In genomic region chr16:4358831-4359561, GRCh38 we compare ENCODE assay signal across 8 cellular contexts. TPM values are rescaled to one million over a fixed set of nuclear protein-coding genes. Genes with fewer than 3 reads are reported as not detected.
A peak's percentile ranks its signal among the peaks of the same experiment; 100 is the strongest.
DNase-seq lines count a peak whose midpoint lies in the region; ATAC-seq and TF ChIP-seq lines count a peak whose summit lies in the region.

No MANE protein-coding gene starts in this region.

- no peak overlapping the region for H3K4me2 ChIP-seq in OCI-LY1 (ENCODE audit: low read length)

- CTCF ChIA-PET in GM10248 (lab: Yijun Ruan, JAX) = interaction anchor here (0.7 to 5.2 kb wide), 18 partner anchors 9 to 189 kb away, joined by 3 to 64 read pairs (median 4); no protein-coding TSS in a partner anchor

- H3K4me1 ChIP-seq in OCI-LY1 (ENCODE audit: insufficient read depth, low read length, severe bottlenecking) (no peaks in the 10 kb centered on the region), foreskin keratinocyte (no peaks in the 10 kb centered on the region)

- no peaks in the 10 kb centered on the region for H4K20me1 ChIP-seq in OCI-LY1 (ENCODE audit: insufficient read depth, low read length)

- H3K27me3 ChIP-seq in OCI-LY1 (ENCODE audit: insufficient read depth, low read length) (no peaks in the 10 kb centered on the region), foreskin keratinocyte (no peaks in the 10 kb centered on the region)

- ATAC-seq in foreskin keratinocyte (peak; percentile 26), HG02840 (IDR thresholded peaks at IDR 0.05; ENCODE audit: low FRiP score, unreplicated experiment) (no peak), HG03442 (IDR thresholded peaks at IDR 0.05; ENCODE audit: unreplicated experiment) (no peak), GM19397 (IDR thresholded peaks at IDR 0.05; ENCODE audit: unreplicated experiment) (no peak)

- H3K9ac ChIP-seq in OCI-LY1 (ENCODE audit: low read length) = no peak overlapping the region

- no peak overlapping the region for H3K4me3 ChIP-seq in OCI-LY1 (ENCODE audit: low read depth, low read length, poor library complexity, severe bottlenecking)

- TF ChIP-seq CTCF in GM10248 (IDR thresholded peaks at IDR 0.05; ENCODE audit: control extremely low read depth, extremely low read depth, low read depth, missing control alignments) = peak; percentile 80
- peak; percentile 91 for TF ChIP-seq CTCF in OCI-LY1 (IDR thresholded peaks at IDR 0.05; ENCODE audit: low read length)
- TF ChIP-seq CTCF in foreskin keratinocyte (conservative IDR thresholded peaks at IDR 0.05) = peak; percentile 82

- no peak overlapping the region for H3K27ac ChIP-seq in OCI-LY1 (ENCODE audit: low read depth, low read length, poor library complexity, severe bottlenecking)
- H3K27ac ChIP-seq in foreskin keratinocyte = no peak overlapping the region

- no peaks in the 10 kb centered on the region for H3F3A ChIP-seq in OCI-LY1 (ENCODE audit: insufficient read depth, low read length)

- peak; percentile 78 for DNase-seq in GM10248 (ENCODE audit: extremely low spot score)
- peak; percentile 80 to 81 for DNase-seq in activated T-cell treated with anti-CD3 and anti-CD28 coated beads, Interleukin-2, amount 50 U/mL, for 48 hours
- no peak for DNase-seq in foreskin keratinocyte
- DNase-seq in retina = peak; percentile 58

- no peaks in the 10 kb centered on the region for H3K9me2 ChIP-seq in OCI-LY1 (ENCODE audit: low read depth, low read length)

- no peak overlapping the region for H2AFZ ChIP-seq in OCI-LY1 (ENCODE audit: low read length)

- no peaks in the 10 kb centered on the region for H3K9me3 ChIP-seq in OCI-LY1 (ENCODE audit: low read length)

- H3K36me3 ChIP-seq in OCI-LY1 (ENCODE audit: insufficient read depth, low read length) = peaks cover 32% of the 10 kb centered on the region; the same call in 1 of the 2 replicates

- H3K79me2 ChIP-seq in OCI-LY1 (ENCODE audit: insufficient read depth, low read length) = no peaks in the 10 kb centered on the region

- POLR2A ChIA-PET in GM10248 (lab: Yijun Ruan, JAX) = no interaction called here

RNA-seq across cellular contexts. Expression of gene PAM16, which starts 7.9 kb away (rescaled TPM):
- total RNA-seq in foreskin keratinocyte = 42.8 and 49.2 TPM in 2 replicates
- 73.7 and 76.5 TPM in 2 replicates for polyA plus RNA-seq in foreskin keratinocyte

RNA-seq across cellular contexts. Expression of gene VASN, which starts 12.7 kb away (rescaled TPM):
- 1.8 and 2.3 TPM in 2 replicates for total RNA-seq in foreskin keratinocyte
- polyA plus RNA-seq in foreskin keratinocyte = 1.5 and 2.0 TPM in 2 replicates

RNA-seq across cellular contexts. Expression of gene GLIS2, which starts 43.1 kb away (rescaled TPM):
- total RNA-seq in foreskin keratinocyte = 5.0 and 5.3 TPM in 2 replicates
- 9.5 TPM in 2 replicates for polyA plus RNA-seq in foreskin keratinocyte

RNA-seq across cellular contexts. Expression of gene CORO7, which starts 57.4 kb away (rescaled TPM):
- 22.7 and 24.3 TPM in 2 replicates for total RNA-seq in foreskin keratinocyte
- 17.1 and 17.5 TPM in 2 replicates for polyA plus RNA-seq in foreskin keratinocyte

Comparison
In these comparisons a context has a peak if more than half of its experiments do, and no peak if none do; other contexts are left out.
1. DNase-seq: peak in GM10248 (single experiment), activated T-cell treated with anti-CD3 and anti-CD28 coated beads, Interleukin-2, amount 50 U/mL, for 48 hours (2 of 2) and retina (single experiment); none in foreskin keratinocyte (0 of 2).
2. Peak in every context shown above with its lines, with median percentiles within 50 percentile points of each other: CTCF ChIP-seq.